ENCODE assay signal across 27 cellular contexts in the genomic region with DNA sequence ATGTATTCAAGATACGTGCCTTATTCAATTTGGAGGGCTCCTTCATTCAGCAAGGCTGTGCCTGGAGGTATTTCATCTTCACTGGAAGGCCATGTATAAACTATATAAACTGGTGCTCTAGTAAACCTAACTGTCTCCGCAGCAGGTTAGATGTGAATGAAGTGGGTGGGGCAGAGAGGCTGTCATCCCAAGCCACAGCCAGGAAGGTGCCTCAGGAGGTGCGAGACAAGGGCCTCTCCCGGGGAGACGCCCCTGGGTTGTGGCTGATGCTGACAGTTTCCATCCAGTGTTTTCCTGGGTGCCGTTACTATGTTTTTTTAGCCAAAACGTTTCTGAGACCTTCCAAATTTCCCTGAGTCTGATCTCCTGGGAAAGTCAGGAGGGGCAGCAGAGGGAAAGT.
DNase-seq lines count a peak whose midpoint lies in the region; TF ChIP-seq lines count a peak whose summit lies in the region.
"Had no signal": no experiment of that assay in that cellular context is flagged by ENCODE, and none has a peak within 500 bp of the region (broad histone marks: within the 10 kb centered on the region; RNA-seq: fewer than 3 reads in every experiment).

No MANE protein-coding gene starts in this region.

- H2BK120ac ChIP-seq in mesenchymal stem cell (ENCODE audit: low read depth, low read length), result no peak overlapping the region

- H3K4me3 ChIP-seq in cardiac muscle cell (no peak overlapping the region), right atrium auricular region (no peak overlapping the region), mesenchymal stem cell (ENCODE audit: insufficient read depth in 1 of 2, low read depth in 1 of 2, low read length in 2 of 2) (no peak overlapping the region), Karpas-422 (ENCODE audit: low read length) (no peak overlapping the region)
- H3K4me3 ChIP-seq: GM12878, HAP-1, SJSA1 had no signal

- H2AK5ac ChIP-seq in mesenchymal stem cell (ENCODE audit: low read length, severe bottlenecking), result no peak overlapping the region

- H3K4me2 ChIP-seq in mesenchymal stem cell (ENCODE audit: low read length, poor library complexity, severe bottlenecking), result no peak overlapping the region
- no peak overlapping the region for H3K4me2 ChIP-seq in Karpas-422 (ENCODE audit: low read depth, low read length, poor library complexity, severe bottlenecking)

- H2BK5ac ChIP-seq in mesenchymal stem cell (ENCODE audit: low read depth, low read length, poor library complexity, severe bottlenecking), result peak overlapping the region; percentile 46

- H4K91ac ChIP-seq in mesenchymal stem cell (ENCODE audit: low read length), result no peak overlapping the region

- no peaks in the 10 kb centered on the region for H4K20me1 ChIP-seq in Karpas-422 (ENCODE audit: insufficient read depth, low read depth, low read length)

- no peak overlapping the region for H2BK12ac ChIP-seq in mesenchymal stem cell (ENCODE audit: low read length in 2 of 2)

- H3K4me1 ChIP-seq in cardiac muscle cell (ENCODE audit: low read depth), result peaks cover 13% of the 10 kb centered on the region
- H3K4me1 ChIP-seq in right atrium auricular region, result no peaks in the 10 kb centered on the region
- H3K4me1 ChIP-seq in mesenchymal stem cell (ENCODE audit: control insufficient read depth, insufficient read depth, low read depth, low read length), result peaks cover 7% of the 10 kb centered on the region
- no peaks in the 10 kb centered on the region for H3K4me1 ChIP-seq in Karpas-422 (ENCODE audit: low read length)
- H3K4me1 ChIP-seq: Caco-2 had no signal

- no peak overlapping the region for H3K23ac ChIP-seq in mesenchymal stem cell (ENCODE audit: low read length in 2 of 2)

- no peak overlapping the region for H3K4ac ChIP-seq in mesenchymal stem cell (ENCODE audit: low read depth in 1 of 2, low read length in 2 of 2)

- DNase-seq in cardiac muscle cell (ENCODE audit: low read depth in 1 of 2, low spot score in 1 of 2), result no peak
- DNase-seq in right atrium auricular region (ENCODE audit: low spot score), result no peak
- peak; percentile 49 for DNase-seq in astrocyte of the hippocampus (ENCODE audit: low read depth, low spot score)
- no peak for DNase-seq in mesenchymal stem cell
- DNase-seq in Karpas-422, result no peak
- DNase-seq in OCI-M1 (lab: John Stamatoyannopoulos, UW), result no peak
- no peak for DNase-seq in activated effector memory CD4-positive, alpha-beta T cell treated with Interleukin-2 at 50 U/mL for 16 hours
- DNase-seq: 8988T; ACHN; Caco-2; EL; GDM1; GOT3; NCI-H1105 treated with DMSO at 0.1 percent for 48 hours; NCI-H146; NCI-H2029 treated with DMSO at 0.1 percent for 48 hours; NCI-H446 treated with DMSO at 0.1 percent for 48 hours; NCI-H526; NCI-H82; NK-92 treated with Interleukin-12 subunit alpha and Interleukin-12 subunit beta, amount 100 ng/mL, for 24 hours; Right ventricle myocardium superior; RPMI8226 had no signal

- no peak overlapping the region for H2BK15ac ChIP-seq in mesenchymal stem cell (ENCODE audit: low read depth, poor library complexity, severe bottlenecking)

- no peak overlapping the region for H3K18ac ChIP-seq in mesenchymal stem cell (ENCODE audit: low read depth in 1 of 2, low read length in 2 of 2)

- H3K9me3 ChIP-seq in cardiac muscle cell (ENCODE audit: low read depth) (no peaks in the 10 kb centered on the region), right atrium auricular region (no peaks in the 10 kb centered on the region), mesenchymal stem cell (ENCODE audit: control insufficient read depth, low read length) (no peaks in the 10 kb centered on the region), Karpas-422 (ENCODE audit: low read length) (no peaks in the 10 kb centered on the region)
- H3K9me3 ChIP-seq: Caco-2, HAP-1, SJSA1 had no signal

- no peaks in the 10 kb centered on the region for H3K79me2 ChIP-seq in Karpas-422 (ENCODE audit: low read length)

- TF ChIP-seq CTCF in cardiac muscle cell (IDR thresholded peaks at IDR 0.05; ENCODE audit: low read depth, low read length) (no peak), right atrium auricular region (IDR thresholded peaks at IDR 0.05) (no peak)

- H3K14ac ChIP-seq in mesenchymal stem cell (ENCODE audit: low read length in 2 of 2), result no peak overlapping the region

- no peak overlapping the region for H2AFZ ChIP-seq in mesenchymal stem cell (ENCODE audit: low read depth, low read length)
- no peak overlapping the region for H2AFZ ChIP-seq in Karpas-422 (ENCODE audit: low read length)

- H3K79me1 ChIP-seq in mesenchymal stem cell (replicated peaks; ENCODE audit: low read length, poor library complexity, severe bottlenecking), result no peaks in the 10 kb centered on the region

- WGBS in mesenchymal stem cell, result 69% methylated on average over 7 of the region's 7 CpGs

- no peak overlapping the region for H4K8ac ChIP-seq in mesenchymal stem cell (ENCODE audit: low read length)

- H3K36me3 ChIP-seq in cardiac muscle cell (no peaks in the 10 kb centered on the region), right atrium auricular region (no peaks in the 10 kb centered on the region), mesenchymal stem cell (ENCODE audit: control insufficient read depth in 1 of 2, insufficient read depth in 2 of 2, low read depth in 1 of 2, low read length in 2 of 2) (no peaks in the 10 kb centered on the region), Karpas-422 (ENCODE audit: insufficient read depth, low read length) (no peaks in the 10 kb centered on the region)
- H3K36me3 ChIP-seq: HAP-1, SJSA1 had no signal

- H3K9ac ChIP-seq in mesenchymal stem cell (ENCODE audit: low read length), result no peak overlapping the region
- H3K9ac ChIP-seq in Karpas-422 (ENCODE audit: low read length), result no peak overlapping the region

- H3K27me3 ChIP-seq in cardiac muscle cell (no peaks in the 10 kb centered on the region), right atrium auricular region (no peaks in the 10 kb centered on the region), mesenchymal stem cell (ENCODE audit: control insufficient read depth in 1 of 2, insufficient read depth in 1 of 2, low read length in 2 of 2) (peaks cover 0 to 13% of the 10 kb centered on the region in 2 experiments), Karpas-422 (ENCODE audit: low read length) (no peaks in the 10 kb centered on the region)
- H3K27me3 ChIP-seq: SJSA1 had no signal

- H3K9me2 ChIP-seq in Karpas-422 (replicated peaks; ENCODE audit: insufficient read depth, low read length), result no peaks in the 10 kb centered on the region

- H3K27ac ChIP-seq in cardiac muscle cell, result peak overlapping the region; percentile 8
- H3K27ac ChIP-seq in right atrium auricular region, result no peak overlapping the region
- H3K27ac ChIP-seq in mesenchymal stem cell (ENCODE audit: low read length, poor library complexity, severe bottlenecking), result no peak overlapping the region
- no peak overlapping the region for H3K27ac ChIP-seq in Karpas-422 (ENCODE audit: low read length)
- H3K27ac ChIP-seq: C4-2B, HL-60, SJSA1 had no signal
